Comparison of ENCODE assay signal across 10 cellular contexts in genomic region chr17:50893183-50893993, GRCh38. TPM values are rescaled to one million over a fixed set of nuclear protein-coding genes. Genes with fewer than 3 reads are reported as not detected.
DNase-seq lines count a peak whose midpoint lies in the region; ATAC-seq and TF ChIP-seq lines count a peak whose summit lies in the region.
"Had no signal": no experiment of that assay in that cellular context is flagged by ENCODE, and none has a peak within 500 bp of the region (broad histone marks: within the 10 kb centered on the region; RNA-seq: fewer than 3 reads in every experiment).

No MANE protein-coding gene starts in this region.

- DNase-seq in COLO829 (ENCODE audit: low spot score) (peak; percentile 87), Peyer's patch (peak in 2 of 3 donors; percentile 79 to 80), fibroblast of lung (ENCODE audit: low read depth in 2 of 2) (peak; percentile 60 to 94), GM19238 (ENCODE audit: insufficient read length, low spot score) (no peak)
- DNase-seq: activated T-cell treated with anti-CD3 and anti-CD28 coated beads, Interleukin-2, amount 50 U/mL, for 48 hours; CD4-positive, alpha-beta memory T cell had no signal

- H2AFZ ChIP-seq in fibroblast of lung (ENCODE audit: low read length) (no peak overlapping the region), neuron (ENCODE audit: low read depth, low read length) (peak overlapping the region; percentile 33)

- H3K4me1 ChIP-seq in Peyer's patch (peaks cover 0 to 11% (median 0%) of the 10 kb centered on the region in 4 donors), fibroblast of lung (ENCODE audit: control insufficient read depth, extremely low read depth, insufficient read depth, low read length) (no peaks in the 10 kb centered on the region), neuron (ENCODE audit: insufficient read depth, low read length) (peaks cover 23% of the 10 kb centered on the region)

- no peaks in the 10 kb centered on the region for H3K27me3 ChIP-seq in Peyer's patch
- peaks cover 5% of the 10 kb centered on the region for H3K27me3 ChIP-seq in fibroblast of lung (ENCODE audit: control insufficient read depth, insufficient read depth, low read length)
- no peaks in the 10 kb centered on the region for H3K27me3 ChIP-seq in neuron (ENCODE audit: insufficient read depth, low read length)

- H3K79me2 ChIP-seq in fibroblast of lung (ENCODE audit: control insufficient read depth, insufficient read depth, low read length) = no peaks in the 10 kb centered on the region

- H3K9ac ChIP-seq in fibroblast of lung (ENCODE audit: insufficient read depth, low read length) = no peak overlapping the region

- H3K27ac ChIP-seq in Peyer's patch (peak overlapping the region in 3 of 4 donors; percentile 49 to 78 (median 66)), fibroblast of lung (ENCODE audit: insufficient read depth, low read length) (no peak overlapping the region)

- no peak for ATAC-seq in GM21786 (IDR thresholded peaks at IDR 0.05; ENCODE audit: unreplicated experiment)
- no peak for ATAC-seq in GM18870 (IDR thresholded peaks at IDR 0.05; ENCODE audit: unreplicated experiment)
- no peak for ATAC-seq in HG03354 (IDR thresholded peaks at IDR 0.05; ENCODE audit: poor library complexity, severe bottlenecking, unreplicated experiment)

- H3K36me3 ChIP-seq in Peyer's patch (no peaks in the 10 kb centered on the region), fibroblast of lung (ENCODE audit: control insufficient read depth, insufficient read depth, low read length) (no peaks in the 10 kb centered on the region), neuron (ENCODE audit: insufficient read depth, low read length) (no peaks in the 10 kb centered on the region)

- H3K4me3 ChIP-seq in Peyer's patch (no peak overlapping the region), fibroblast of lung (replicated peaks in 1 of 4; ENCODE audit: control extremely low read depth in 1 of 4, insufficient read depth in 1 of 4, low read depth in 3 of 4, low read length in 4 of 4) (no peak overlapping the region), neuron (ENCODE audit: low read length) (peak overlapping the region; percentile 24)

- H4K20me1 ChIP-seq in fibroblast of lung (ENCODE audit: control insufficient read depth, extremely low read depth, insufficient read depth, low read length) = no peaks in the 10 kb centered on the region

- no peak overlapping the region for H3K4me2 ChIP-seq in fibroblast of lung (ENCODE audit: extremely low read depth, insufficient read depth, low read length)

- peak in 1 of 2 donors; percentile 65 for TF ChIP-seq POLR2A in Peyer's patch (IDR thresholded peaks at IDR 0.05)

- no peak for TF ChIP-seq CTCF in Peyer's patch (IDR thresholded peaks at IDR 0.05)
- no peak for TF ChIP-seq CTCF in fibroblast of lung (conservative IDR thresholded peaks at IDR 0.05 in 1 of 2, IDR thresholded peaks at IDR 0.05 in 1 of 2; ENCODE audit: low read depth in 1 of 2, low read length in 2 of 2)

- H3K9me3 ChIP-seq in Peyer's patch (no peaks in the 10 kb centered on the region), fibroblast of lung (ENCODE audit: control insufficient read depth, insufficient read depth, low read depth, low read length) (no peaks in the 10 kb centered on the region), neuron (ENCODE audit: low read length) (no peaks in the 10 kb centered on the region)

RNA-seq across cellular contexts. Expression of gene TOB1, which starts 27.2 kb away (rescaled TPM):
- total RNA-seq in Peyer's patch (100 to 1,000 TPM in 1 of 4 donors, 10 to 100 TPM in 3; 38.0 to 101 (median 60.6) TPM), fibroblast of lung (10.3 and 22.0 TPM in 2 replicates)
- polyA plus RNA-seq in fibroblast of lung = 39.6 and 40.5 TPM in 2 replicates
- polyA plus RNA-seq in fibroblast of lung (2012) = 45.5 and 50.7 TPM in 2 replicates
- polyA minus RNA-seq in fibroblast of lung (ENCODE audit: low replicate concordance) = 43.9 and 85.0 TPM in 2 replicates

RNA-seq across cellular contexts. Expression of gene WFIKKN2, which starts 58.0 kb away (rescaled TPM):
- total RNA-seq in Peyer's patch (not detected), fibroblast of lung (under 0.01 and 0.33 TPM in 2 replicates)
- 0.02 and 0.05 TPM in 2 replicates for polyA plus RNA-seq in fibroblast of lung
- polyA plus RNA-seq in fibroblast of lung (2012) = 0.05 and 0.09 TPM in 2 replicates
- polyA minus RNA-seq in fibroblast of lung (ENCODE audit: low replicate concordance) = 1.3 TPM in 1 of 2 replicates, not detected in the other
- total RNA-seq: CD4-positive, alpha-beta memory T cell had no signal
- polyA plus RNA-seq: CD4-positive, alpha-beta memory T cell had no signal
